ENCODE assay signal across 2 cellular contexts in the genomic region with DNA sequence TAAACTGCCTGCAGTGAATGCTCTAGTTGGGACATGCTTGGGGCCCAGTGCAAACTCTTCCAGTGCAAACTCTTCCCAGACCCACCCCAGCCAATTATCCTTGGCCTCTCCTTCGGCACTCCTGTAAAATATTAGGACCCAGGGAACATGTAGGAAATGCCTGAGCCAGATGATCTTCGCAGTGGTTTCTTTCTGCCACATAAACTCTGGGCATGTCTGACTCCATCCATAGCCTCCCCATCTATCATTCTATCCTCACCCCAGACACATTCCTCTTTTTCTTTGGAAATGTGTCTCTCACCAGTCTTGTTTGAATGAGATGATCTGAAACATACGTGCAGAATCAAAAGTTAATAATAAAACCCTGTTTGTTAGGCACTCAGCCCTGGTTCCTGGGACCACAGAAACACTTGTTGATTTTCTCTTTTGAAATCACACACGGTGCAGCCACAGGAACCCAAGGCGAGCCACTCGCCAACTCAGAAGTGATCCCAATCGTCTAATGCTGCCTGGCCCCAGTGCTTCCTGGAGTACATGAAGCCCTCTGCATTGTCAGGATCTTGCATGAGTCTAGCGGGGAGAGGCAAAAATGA.
TF ChIP-seq lines count a peak whose summit lies in the region.

No MANE protein-coding gene starts in this region.

TF ChIP-seq in SK-N-SH, 30 proteins besides CTCF, POLR2A, EP300 and RAD21 (continued from another document):
- TF ChIP-seq CHD2 (IDR thresholded peaks at IDR 0.05; ENCODE audit: low read length, partially characterized antibody) (no peak), IRF3 (IDR thresholded peaks at IDR 0.05; ENCODE audit: low read depth, low read length) (no peak), FOXM1 (IDR thresholded peaks at IDR 0.05; ENCODE audit: low read depth) (no peak), SIN3A (IDR thresholded peaks at IDR 0.05; ENCODE audit: borderline replicate concordance, low read depth, low read length) (no peak), JUND (IDR thresholded peaks at IDR 0.05) (no peak)

TF ChIP-seq in SK-N-SH treated with all-trans-retinoic acid at 6 μM for 48 hours, 23 proteins besides CTCF, POLR2A, EP300 and RAD21 (continued from another document):
- TF ChIP-seq TOX (CRISPR knock-in tag; IDR thresholded peaks at IDR 0.05; ENCODE audit: borderline replicate concordance), result no peak
- TF ChIP-seq TCF4 (CRISPR knock-in tag; IDR thresholded peaks at IDR 0.05; ENCODE audit: borderline replicate concordance), result no peak
- TF ChIP-seq ZNF565 (CRISPR knock-in tag; conservative IDR thresholded peaks at IDR 0.05; ENCODE audit: low read depth), result no peak
- TF ChIP-seq BACH2 (CRISPR knock-in tag; IDR thresholded peaks at IDR 0.05; ENCODE audit: borderline replicate concordance), result no peak
- no peak for TF ChIP-seq ESRRG (CRISPR knock-in tag; IDR thresholded peaks at IDR 0.05)
- no peak for TF ChIP-seq ISL1 (CRISPR knock-in tag; IDR thresholded peaks at IDR 0.05)
- TF ChIP-seq, protein P1, sequence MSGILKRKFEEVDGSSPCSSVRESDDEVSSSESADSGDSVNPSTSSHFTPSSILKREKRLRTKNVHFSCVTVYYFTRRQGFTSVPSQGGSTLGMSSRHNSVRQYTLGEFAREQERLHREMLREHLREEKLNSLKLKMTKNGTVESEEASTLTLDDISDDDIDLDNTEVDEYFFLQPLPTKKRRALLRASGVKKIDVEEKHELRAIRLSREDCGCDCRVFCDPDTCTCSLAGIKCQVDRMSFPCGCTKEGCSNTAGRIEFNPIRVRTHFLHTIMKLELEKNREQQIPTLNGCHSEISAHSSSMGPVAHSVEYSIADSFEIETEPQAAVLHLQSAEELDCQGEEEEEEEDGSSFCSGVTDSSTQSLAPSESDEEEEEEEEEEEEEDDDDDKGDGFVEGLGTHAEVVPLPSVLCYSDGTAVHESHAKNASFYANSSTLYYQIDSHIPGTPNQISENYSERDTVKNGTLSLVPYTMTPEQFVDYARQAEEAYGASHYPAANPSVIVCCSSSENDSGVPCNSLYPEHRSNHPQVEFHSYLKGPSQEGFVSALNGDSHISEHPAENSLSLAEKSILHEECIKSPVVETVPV (CRISPR knock-in tag; IDR thresholded peaks at IDR 0.05), result no peak
- no peak for TF ChIP-seq RARB (CRISPR knock-in tag; IDR thresholded peaks at IDR 0.05)
- TF ChIP-seq PATZ1 (CRISPR knock-in tag; IDR thresholded peaks at IDR 0.05; ENCODE audit: borderline replicate concordance), result no peak
- TF ChIP-seq OSR1 (CRISPR knock-in tag; IDR thresholded peaks at IDR 0.05), result no peak
- TF ChIP-seq, protein P2, sequence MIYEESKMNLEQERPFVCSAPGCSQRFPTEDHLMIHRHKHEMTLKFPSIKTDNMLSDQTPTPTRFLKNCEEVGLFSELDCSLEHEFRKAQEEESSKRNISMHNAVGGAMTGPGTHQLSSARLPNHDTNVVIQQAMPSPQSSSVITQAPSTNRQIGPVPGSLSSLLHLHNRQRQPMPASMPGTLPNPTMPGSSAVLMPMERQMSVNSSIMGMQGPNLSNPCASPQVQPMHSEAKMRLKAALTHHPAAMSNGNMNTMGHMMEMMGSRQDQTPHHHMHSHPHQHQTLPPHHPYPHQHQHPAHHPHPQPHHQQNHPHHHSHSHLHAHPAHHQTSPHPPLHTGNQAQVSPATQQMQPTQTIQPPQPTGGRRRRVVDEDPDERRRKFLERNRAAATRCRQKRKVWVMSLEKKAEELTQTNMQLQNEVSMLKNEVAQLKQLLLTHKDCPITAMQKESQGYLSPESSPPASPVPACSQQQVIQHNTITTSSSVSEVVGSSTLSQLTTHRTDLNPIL (CRISPR knock-in tag; IDR thresholded peaks at IDR 0.05; ENCODE audit: low read depth), result no peak
- TF ChIP-seq GLIS3 (CRISPR knock-in tag; IDR thresholded peaks at IDR 0.05), result no peak
- TF ChIP-seq CSDC2 (CRISPR knock-in tag; IDR thresholded peaks at IDR 0.05), result no peak
